In the genomic region with DNA sequence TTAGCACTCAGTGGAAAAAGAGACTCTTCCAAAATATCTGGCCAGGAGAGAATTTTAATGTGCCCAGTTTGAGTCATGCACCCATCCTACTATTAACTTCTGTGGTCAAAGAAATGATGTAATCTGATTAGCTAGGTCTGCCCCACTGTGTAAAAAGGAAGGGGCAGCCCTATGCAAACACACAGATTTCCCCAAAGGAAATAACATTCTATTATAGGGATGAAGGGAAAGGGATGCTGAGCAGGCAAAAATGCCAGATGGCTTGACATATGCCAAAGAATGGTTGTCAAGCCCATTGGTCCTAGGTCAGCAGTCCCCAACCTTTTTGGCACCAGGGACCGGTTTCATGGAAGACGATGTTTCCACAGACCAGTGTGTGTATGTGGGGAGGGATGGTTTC, we compare ENCODE assay signal across 1 cellular context.
TF ChIP-seq lines count a peak whose summit lies in the region.

No MANE protein-coding gene starts in this region.

TF ChIP-seq in endothelial cell of umbilical vein, 7 proteins besides CTCF, POLR2A, EP300 and RAD21 (continued from another document):
- TF ChIP-seq MAX (IDR thresholded peaks at IDR 0.05; ENCODE audit: insufficient read depth, insufficient read length) (no peak), POLR2AphosphoS5 (IDR thresholded peaks at IDR 0.05; ENCODE audit: insufficient read depth, low read depth, low read length) (peak; percentile 53), FOS (IDR thresholded peaks at IDR 0.05; ENCODE audit: borderline replicate concordance, insufficient read depth, low read length) (peak; percentile 24)
TF ChIP-seq in endothelial cell of umbilical vein: peak in this region for 4.
